9 cellular contexts compared by ENCODE assay signal in the genomic region with DNA sequence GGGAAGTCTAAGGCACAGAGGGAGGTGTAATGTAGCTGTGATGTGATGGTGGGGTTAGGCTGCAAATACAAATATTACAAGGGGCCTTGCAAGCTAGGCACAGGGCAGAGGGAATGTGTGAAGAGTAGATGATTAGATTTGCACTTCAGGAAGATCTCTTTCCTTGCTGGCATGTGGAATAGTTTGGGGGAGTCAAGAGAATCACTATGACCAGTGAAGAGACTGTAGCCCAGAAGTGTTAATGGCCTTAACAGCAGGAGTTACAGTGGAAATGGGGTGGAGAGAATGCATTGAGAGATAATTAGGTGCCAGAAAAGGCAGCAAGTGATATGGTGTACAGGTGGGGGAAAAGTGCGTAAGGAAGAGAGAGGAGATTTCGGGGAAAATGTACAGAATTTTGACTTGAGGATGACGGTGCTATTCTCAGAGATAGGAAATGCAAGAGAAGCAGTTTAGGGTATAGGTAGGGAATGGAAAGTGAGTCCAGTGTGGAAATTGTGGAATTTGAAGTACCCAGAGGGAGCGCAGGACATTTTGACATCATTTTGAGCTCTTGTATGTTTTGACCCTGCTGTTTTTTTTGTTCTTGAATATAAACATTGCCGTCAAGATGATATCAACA.
"Had no signal": no experiment of that assay in that cellular context is flagged by ENCODE, and none has a peak within 500 bp of the region (broad histone marks: within the 10 kb centered on the region; RNA-seq: fewer than 3 reads in every experiment).

No MANE protein-coding gene starts in this region.

- ATAC-seq: GM23338 had no signal

- H3K4me3 ChIP-seq: GM23338 had no signal

- H3K4me3 Mint-ChIP-seq: GM23338, H9 had no signal

- H3K9me3 Mint-ChIP-seq: GM23338, H9 had no signal

- DNase-seq: H9, HCEC 1CT, IMR-90, KBM-7 had no signal

- FAIRE-seq: H1, H54, HTR-8/SVneo had no signal

- H3K4me2 ChIP-seq: GM23338, KMS-11 had no signal

- H2AFZ ChIP-seq: GM23338 had no signal

- H3K27ac ChIP-seq: KMS-11 had no signal

- H3K9ac ChIP-seq: KMS-11 had no signal

- H3K27ac Mint-ChIP-seq: GM23338, H9 had no signal
